23 cellular contexts compared by ENCODE assay signal in genomic region chr16:2894231-2894630, GRCh38. TPM values are rescaled to one million over a fixed set of nuclear protein-coding genes. Genes with fewer than 3 reads are reported as not detected.
A peak's percentile ranks its signal among the peaks of the same experiment; 100 is the strongest.
DNase-seq lines count a peak whose midpoint lies in the region; ATAC-seq and TF ChIP-seq lines count a peak whose summit lies in the region.
"Had no signal": no experiment of that assay in that cellular context is flagged by ENCODE, and none has a peak within 500 bp of the region (broad histone marks: within the 10 kb centered on the region; RNA-seq: fewer than 3 reads in every experiment).

No MANE protein-coding gene starts in this region.

- no peaks in the 10 kb centered on the region for H3K79me2 ChIP-seq in GM23338 (replicated peaks; ENCODE audit: insufficient read depth)
- no peaks in the 10 kb centered on the region for H3K79me2 ChIP-seq in MM.1S (ENCODE audit: low read length)

- H3K9me3 Mint-ChIP-seq in GM23338 (no peaks in the 10 kb centered on the region), endothelial cell (ENCODE audit: unreplicated experiment) (no peaks in the 10 kb centered on the region)
- H3K9me3 Mint-ChIP-seq: CD4-positive, alpha-beta T cell had no signal

- H3K4me3 Mint-ChIP-seq in GM23338 (no peak overlapping the region), endothelial cell (ENCODE audit: unreplicated experiment) (no peak overlapping the region)
- H3K4me3 Mint-ChIP-seq: CD4-positive, alpha-beta T cell had no signal

- no peak overlapping the region for H3K18ac ChIP-seq in neuronal stem cell (ENCODE audit: low read length)

- peak overlapping the region; percentile 80 for H3K23ac ChIP-seq in neuronal stem cell (ENCODE audit: low read depth, low read length, poor library complexity)

- H2BK12ac ChIP-seq in neuronal stem cell (ENCODE audit: low read length), result peak overlapping the region; percentile 22

- H3K27ac Mint-ChIP-seq in GM23338, result no peak overlapping the region; the same call in 1 of the 2 replicates
- peak overlapping the region; percentile 30 for H3K27ac Mint-ChIP-seq in endothelial cell (ENCODE audit: unreplicated experiment)
- H3K27ac Mint-ChIP-seq: CD4-positive, alpha-beta T cell had no signal

- H2AFZ ChIP-seq in GM23338 (no peak overlapping the region), MM.1S (ENCODE audit: low read length) (no peak overlapping the region), neuronal stem cell (ENCODE audit: low read length) (no peak overlapping the region)

- no peak overlapping the region for H2BK15ac ChIP-seq in neuronal stem cell (ENCODE audit: low read length)

- no peaks in the 10 kb centered on the region for H4K20me1 ChIP-seq in GM23338 (replicated peaks; ENCODE audit: insufficient read depth)
- no peaks in the 10 kb centered on the region for H4K20me1 ChIP-seq in MM.1S (ENCODE audit: insufficient read depth, low read length)

- H3K27me3 Mint-ChIP-seq in GM23338 (ENCODE audit: insufficient read depth, low read depth, poor library complexity) (peaks cover 14% of the 10 kb centered on the region), endothelial cell (ENCODE audit: unreplicated experiment) (no peaks in the 10 kb centered on the region)
- H3K27me3 Mint-ChIP-seq: CD4-positive, alpha-beta T cell had no signal

- no peaks in the 10 kb centered on the region for H3K9me3 ChIP-seq in MM.1S (replicated peaks; ENCODE audit: insufficient read depth, low read length)
- H3K9me3 ChIP-seq in neuronal stem cell (replicated peaks in 1 of 2; ENCODE audit: control insufficient read depth in 2 of 2, insufficient read depth in 1 of 2, low read depth in 1 of 2, low read length in 2 of 2), result no peaks in the 10 kb centered on the region
- H3K9me3 ChIP-seq: BLaER1, MG63 had no signal

- H2BK120ac ChIP-seq in neuronal stem cell (ENCODE audit: low read depth, low read length), result no peak overlapping the region

- H3F3A ChIP-seq in GM23338 (replicated peaks; ENCODE audit: low read depth) (no peaks in the 10 kb centered on the region; the same call in 1 of the 2 replicates), MM.1S (ENCODE audit: insufficient read depth, low read length) (no peaks in the 10 kb centered on the region)

- H3K14ac ChIP-seq in neuronal stem cell (ENCODE audit: low read length), result no peak overlapping the region

- no peak overlapping the region for H3K4ac ChIP-seq in neuronal stem cell (ENCODE audit: low read length)

- no CpG with 5 or more reads among the region's 31 CpGs for WGBS in neuronal stem cell (ENCODE audit: extremely low coverage in 2 of 2, insufficient read length in 2 of 2, insufficient replicate concordance in 1 of 2), 2 donors

- H2AK5ac ChIP-seq in neuronal stem cell (ENCODE audit: low read depth, low read length), result no peak overlapping the region

- H3K36me3 ChIP-seq in GM23338 (ENCODE audit: insufficient read depth), result no peaks in the 10 kb centered on the region
- H3K36me3 ChIP-seq in MM.1S (replicated peaks; ENCODE audit: insufficient read depth, low read length), result no peaks in the 10 kb centered on the region
- peaks cover 8 to 10% of the 10 kb centered on the region in 2 donors for H3K36me3 ChIP-seq in neuronal stem cell (replicated peaks in 1 of 2; ENCODE audit: control insufficient read depth in 2 of 2, insufficient read depth in 2 of 2, low read length in 2 of 2)

- ATAC-seq in GM23338 (peak; percentile 26), GM19035 (IDR thresholded peaks at IDR 0.05; ENCODE audit: unreplicated experiment) (no peak)

- H3K9ac ChIP-seq in MM.1S (ENCODE audit: low read length) (no peak overlapping the region), neuronal stem cell (ENCODE audit: low read depth, low read length, poor library complexity) (no peak overlapping the region)
- H3K9ac ChIP-seq: BLaER1 had no signal

- peak; percentile 39 for TF ChIP-seq CTCF in GM23338 (conservative IDR thresholded peaks at IDR 0.05; ENCODE audit: low read depth in 2 of 2)
- TF ChIP-seq CTCF in MM.1S (IDR thresholded peaks at IDR 0.05; ENCODE audit: low read length), result 0 out of 2 replicates have a peak, but pooled peaks have one; percentile 6
- TF ChIP-seq CTCF in endothelial cell (IDR thresholded peaks at IDR 0.05; ENCODE audit: unreplicated experiment), result no peak

- no peak overlapping the region for H4K8ac ChIP-seq in neuronal stem cell (ENCODE audit: low read depth, low read length)

- H3K4me2 ChIP-seq in GM23338 (no peak overlapping the region), MM.1S (ENCODE audit: low read depth, low read length) (no peak overlapping the region), neuronal stem cell (ENCODE audit: insufficient read depth, low read length, poor library complexity, severe bottlenecking) (no peak overlapping the region)

- H3K4me3 ChIP-seq in GM23338, result no peak overlapping the region
- no peak overlapping the region for H3K4me3 ChIP-seq in MM.1S (ENCODE audit: low read length)
- no peak overlapping the region for H3K4me3 ChIP-seq in neuronal stem cell (ENCODE audit: low read length in 2 of 2)
- H3K4me3 ChIP-seq: BLaER1, MG63 had no signal

- peaks cover 3% of the 10 kb centered on the region for H3K79me1 ChIP-seq in neuronal stem cell (ENCODE audit: low read depth, low read length)

- H3K4me1 Mint-ChIP-seq in GM23338 (peaks cover 7% of the 10 kb centered on the region; the same call in 2 of the 3 replicates), endothelial cell (ENCODE audit: unreplicated experiment) (peaks cover 7% of the 10 kb centered on the region)

- DNase-seq in GM23338 (ENCODE audit: low spot score), result peak; percentile 24
- DNase-seq in MM.1S, result no peak
- DNase-seq in endothelial cell (ENCODE audit: low spot score), result no peak
- no peak for DNase-seq in neuronal stem cell (ENCODE audit: low spot score)
- no peak for DNase-seq in NCI-H2171 treated with DMSO at 0.1 percent for 48 hours (lab: John Stamatoyannopoulos, UW)
- DNase-seq in iPS-NIHi11 (ENCODE audit: low spot score), result no peak
- DNase-seq: CD4-positive, alpha-beta T cell; COR-L47; DMS 273 treated with DMSO at 0.1 percent for 48 hours; DMS79 treated with DMSO at 0.1 percent for 48 hours; GOT3; MG63; NCI-H1092; NCI-H1436; NCI-H1930; NCI-H226; NCI-H510A treated with DMSO at 0.1 percent for 48 hours; NCI-H748 treated with DMSO at 0.1 percent for 48 hours; SIG-M5 had no signal

- H3K27me3 ChIP-seq in GM23338 (ENCODE audit: insufficient read depth) (no peaks in the 10 kb centered on the region), MM.1S (replicated peaks; ENCODE audit: insufficient read depth, low read length) (no peaks in the 10 kb centered on the region), neuronal stem cell (ENCODE audit: control insufficient read depth in 3 of 3, insufficient read depth in 3 of 3, low read depth in 1 of 3, low read length in 3 of 3) (no peaks in the 10 kb centered on the region)
- H3K27me3 ChIP-seq: BLaER1, MG63 had no signal

- H2BK5ac ChIP-seq in neuronal stem cell (ENCODE audit: low read length), result no peak overlapping the region

- H3K36me3 Mint-ChIP-seq in GM23338 (ENCODE audit: low read depth), result no peaks in the 10 kb centered on the region; the same call in 2 of the 3 replicates
- H3K36me3 Mint-ChIP-seq in endothelial cell (ENCODE audit: low read depth, unreplicated experiment), result no peaks in the 10 kb centered on the region

- no peaks in the 10 kb centered on the region for H3K9me2 ChIP-seq in GM23338 (ENCODE audit: insufficient read depth)
- no peaks in the 10 kb centered on the region for H3K9me2 ChIP-seq in MM.1S (replicated peaks; ENCODE audit: insufficient read depth, low read length)

- H3K4me1 ChIP-seq in GM23338 (ENCODE audit: insufficient read depth) (peaks cover 9% of the 10 kb centered on the region; the same call in 1 of the 2 replicates), MM.1S (ENCODE audit: low read length) (no peaks in the 10 kb centered on the region), neuronal stem cell (ENCODE audit: control insufficient read depth in 2 of 2, insufficient read depth in 1 of 2, low read depth in 1 of 2, low read length in 2 of 2) (peaks cover 7 to 13% of the 10 kb centered on the region in 2 donors)

- H3K27ac ChIP-seq in GM23338 (ENCODE audit: low read depth), result no peak overlapping the region
- no peak overlapping the region for H3K27ac ChIP-seq in MM.1S (ENCODE audit: low read length)
- H3K27ac ChIP-seq in neuronal stem cell (replicated peaks; ENCODE audit: low read length), result no peak overlapping the region
- H3K27ac ChIP-seq: BLaER1, RWPE1 had no signal

- H4K91ac ChIP-seq in neuronal stem cell (ENCODE audit: low read depth, low read length, poor library complexity), result no peak overlapping the region

TF ChIP-seq in GM23338, 12 proteins besides CTCF, POLR2A, EP300 and RAD21 (continues in another document):
- TF ChIP-seq STAT1 (IDR thresholded peaks at IDR 0.05; ENCODE audit: unreplicated experiment), result no peak
- no peak for TF ChIP-seq EZH2 (IDR thresholded peaks at IDR 0.05; ENCODE audit: low read depth, unreplicated experiment)
- TF ChIP-seq EZH2phosphoT487 (IDR thresholded peaks at IDR 0.05; ENCODE audit: unreplicated experiment), result no peak
- TF ChIP-seq ETS1 (IDR thresholded peaks at IDR 0.05), result no peak
- TF ChIP-seq POLR2AphosphoS5 (IDR thresholded peaks at IDR 0.05; ENCODE audit: low read depth), result no peak
- TF ChIP-seq ZNF114 (CRISPR knock-in tag; IDR thresholded peaks at IDR 0.05), result no peak
- no peak for TF ChIP-seq ZNF331 (CRISPR knock-in tag; IDR thresholded peaks at IDR 0.05; ENCODE audit: low read depth)

RNA-seq across cellular contexts. Expression of gene FLYWCH2, which starts 11.2 kb away (rescaled TPM):
- total RNA-seq in GM23338 (2014; rRNA removed; shearing (Covaris generic)), result 45.0 and 48.7 TPM in 2 replicates
- polyA plus RNA-seq in GM23338 (2016; fragmentation: Nextera tagmentation; extraction: Ambion mirVana), result 30.9 and 38.6 TPM in 2 replicates
- 24.9 TPM for total RNA-seq in endothelial cell (ENCODE audit: unreplicated experiment)
- 25.5 TPM for polyA plus RNA-seq in neuronal stem cell (2013, experiment 1 of 2)
- polyA plus RNA-seq in neuronal stem cell (2013, experiment 2 of 2), result 24.0 TPM

RNA-seq across cellular contexts. Expression of gene FLYWCH1, which starts 17.5 kb away (rescaled TPM):
- 22.9 and 29.3 TPM in 2 replicates for total RNA-seq in GM23338 (2014; rRNA removed; shearing (Covaris generic))
- 6.0 and 7.5 TPM in 2 replicates for polyA plus RNA-seq in GM23338 (2016; fragmentation: Nextera tagmentation; extraction: Ambion mirVana)
- total RNA-seq in endothelial cell (ENCODE audit: unreplicated experiment), result 50.8 TPM
- 8.3 TPM for polyA plus RNA-seq in neuronal stem cell (2013, experiment 1 of 2)
- polyA plus RNA-seq in neuronal stem cell (2013, experiment 2 of 2), result 8.3 TPM

RNA-seq across cellular contexts. Expression of gene PRSS22, which starts 36.3 kb away (rescaled TPM):
- 2.0 and 4.6 TPM in 2 replicates for total RNA-seq in GM23338 (2014; rRNA removed; shearing (Covaris generic))
- polyA plus RNA-seq in GM23338 (2016; fragmentation: Nextera tagmentation; extraction: Ambion mirVana), result 1.3 and 2.1 TPM in 2 replicates
- total RNA-seq in endothelial cell (ENCODE audit: unreplicated experiment), result 0.59 TPM
- polyA plus RNA-seq in neuronal stem cell (2013, experiment 1 of 2), result not detected
- polyA plus RNA-seq in neuronal stem cell (2013, experiment 2 of 2), result not detected
- total RNA-seq: LHCN-M2 had no signal
